Comparison of ENCODE assay signal across 16 cellular contexts in genomic region chr11:64894812-64895452, GRCh38. TPM values are rescaled to one million over a fixed set of nuclear protein-coding genes. Genes with fewer than 3 reads are reported as not detected.
DNase-seq lines count a peak whose midpoint lies in the region; ATAC-seq and TF ChIP-seq lines count a peak whose summit lies in the region.
"Had no signal": no experiment of that assay in that cellular context is flagged by ENCODE, and none has a peak within 500 bp of the region (broad histone marks: within the 10 kb centered on the region; RNA-seq: fewer than 3 reads in every experiment).

No MANE protein-coding gene starts in this region.

- no peaks in the 10 kb centered on the region for H3K9me3 ChIP-seq in CD4-positive, alpha-beta T cell (ENCODE audit: control insufficient read depth, low read length)
- H3K9me3 ChIP-seq in T-helper 17 cell (ENCODE audit: control insufficient read depth, low read length, poor library complexity, severe bottlenecking): no peaks in the 10 kb centered on the region
- no peaks in the 10 kb centered on the region for H3K9me3 ChIP-seq in mucosa of descending colon
- H3K9me3 ChIP-seq in gastroesophageal sphincter: no peaks in the 10 kb centered on the region
- H3K9me3 ChIP-seq: ascending aorta had no signal

- H3K36me3 ChIP-seq in mucosa of descending colon (ENCODE audit: low read depth) (peaks cover 7% of the 10 kb centered on the region), gastroesophageal sphincter (peaks cover 0 to 56% of the 10 kb centered on the region in 2 donors)

- no peaks in the 10 kb centered on the region for H3K27me3 ChIP-seq in CD4-positive, alpha-beta T cell (ENCODE audit: control insufficient read depth, insufficient read depth, low read length)
- no peaks in the 10 kb centered on the region for H3K27me3 ChIP-seq in gastroesophageal sphincter
- H3K27me3 ChIP-seq: ascending aorta had no signal

- peaks cover 40% of the 10 kb centered on the region for H3K36me3 Mint-ChIP-seq in CD4-positive, alpha-beta T cell (ENCODE audit: low read depth)
- H3K36me3 Mint-ChIP-seq in T-helper 17 cell (ENCODE audit: low read depth): peaks cover 2% of the 10 kb centered on the region
- H3K36me3 Mint-ChIP-seq: activated naive CD8-positive, alpha-beta T cell had no signal

- H3K27me3 Mint-ChIP-seq in CD4-positive, alpha-beta T cell: no peaks in the 10 kb centered on the region
- no peaks in the 10 kb centered on the region for H3K27me3 Mint-ChIP-seq in T-helper 17 cell
- H3K27me3 Mint-ChIP-seq: activated naive CD8-positive, alpha-beta T cell; memory B cell; naive thymus-derived CD4-positive, alpha-beta T cell had no signal

- no peak overlapping the region for H3K4me3 Mint-ChIP-seq in CD4-positive, alpha-beta T cell
- peak overlapping the region; percentile 12 for H3K4me3 Mint-ChIP-seq in T-helper 17 cell
- H3K4me3 Mint-ChIP-seq: activated naive CD8-positive, alpha-beta T cell; memory B cell had no signal

- peak overlapping the region; percentile 70 for H3K27ac Mint-ChIP-seq in CD4-positive, alpha-beta T cell
- no peak overlapping the region for H3K27ac Mint-ChIP-seq in T-helper 17 cell
- H3K27ac Mint-ChIP-seq: activated naive CD8-positive, alpha-beta T cell; memory B cell had no signal

- H3K4me1 ChIP-seq in mucosa of descending colon (ENCODE audit: low read depth) (peaks cover 1% of the 10 kb centered on the region), gastroesophageal sphincter (peaks cover 0 to 12% (median 4%) of the 10 kb centered on the region in 3 donors)
- H3K4me1 ChIP-seq: ascending aorta had no signal

- no peak for ATAC-seq in CD4-positive, alpha-beta T cell (ENCODE audit: poor library complexity)
- ATAC-seq in T-helper 17 cell: peak; percentile 2
- no peak for ATAC-seq in mucosa of descending colon
- no peak for ATAC-seq in gastroesophageal sphincter
- ATAC-seq in HG03108 (IDR thresholded peaks at IDR 0.05; ENCODE audit: unreplicated experiment): no peak
- ATAC-seq in GM18867 (IDR thresholded peaks at IDR 0.05; ENCODE audit: unreplicated experiment): no peak

- no peak for TF ChIP-seq POLR2A in gastroesophageal sphincter (IDR thresholded peaks at IDR 0.05)

- TF ChIP-seq CTCF in CD4-positive, alpha-beta T cell (IDR thresholded peaks at IDR 0.05): no peak
- no peak for TF ChIP-seq CTCF in mucosa of descending colon (IDR thresholded peaks at IDR 0.05)
- TF ChIP-seq CTCF in gastroesophageal sphincter (IDR thresholded peaks at IDR 0.05): no peak

- H3K4me3 ChIP-seq in mucosa of descending colon (no peak overlapping the region), gastroesophageal sphincter (no peak overlapping the region)
- H3K4me3 ChIP-seq: ascending aorta, skin epidermis had no signal

- no peak overlapping the region for H3K27ac ChIP-seq in CD4-positive, alpha-beta T cell (ENCODE audit: low read depth, low read length)
- peak overlapping the region in 1 of 4 donors; percentile 19 for H3K27ac ChIP-seq in gastroesophageal sphincter
- H3K27ac ChIP-seq: ascending aorta, epithelial cell of prostate, KMS-11, skin epidermis had no signal

- H3K4me1 Mint-ChIP-seq in CD4-positive, alpha-beta T cell (ENCODE audit: low read depth): peaks cover under 1% of the 10 kb centered on the region
- peaks cover 20% of the 10 kb centered on the region for H3K4me1 Mint-ChIP-seq in T-helper 17 cell

- DNase-seq in CD4-positive, alpha-beta T cell: no peak
- DNase-seq in T-helper 17 cell (no peak), mucosa of descending colon (peak; percentile 33 to 67 (median 56))

- no peaks in the 10 kb centered on the region for H3K9me3 Mint-ChIP-seq in CD4-positive, alpha-beta T cell
- H3K9me3 Mint-ChIP-seq: memory B cell had no signal

- CTCF ChIA-PET in CD4-positive, alpha-beta T cell (lab: Charles Lee): interaction anchor here (1.4 to 2.8 kb wide), 4 partner anchors 26 to 50 kb away, joined by 3 to 22 read pairs (median 10); partner anchors contain the start of gene CDC42BPG

- POLR2A ChIA-PET in CD4-positive, alpha-beta T cell (lab: Charles Lee): interaction anchor here (0.7 to 2.4 kb wide), 4 partner anchors 19 to 47 kb away, joined by 3 to 8 read pairs (median 5); no protein-coding TSS in a partner anchor

- no peak for TF ChIP-seq EP300 in gastroesophageal sphincter (IDR thresholded peaks at IDR 0.05)

- intact Hi-C loops in CD4-positive, alpha-beta T cell (cut with DNase I, micrococcal nuclease): loop anchor here (1.0 to 10.0 kb wide), 3 partner anchors 48 to 110 kb away; no protein-coding TSS in a partner anchor
- intact Hi-C loops in mucosa of descending colon (cut with DNase I, micrococcal nuclease): loop anchor here (5.0 kb wide), 1 partner anchor 48 kb away; no protein-coding TSS in a partner anchor

- WGBS in gastroesophageal sphincter (ENCODE audit: low coverage in 1 of 2), 2 donors: 96% methylated on average over 7 of the region's 39 CpGs; no CpG with 5 or more reads in 1 of the 2 donors

RNA-seq across cellular contexts. Expression of gene EHD1, which starts 16.5 kb away (rescaled TPM):
- total RNA-seq in CD4-positive, alpha-beta T cell: 100 to 1,000 TPM; 132 to 139 TPM
- 100 to 1,000 TPM; 184 to 212 TPM for total RNA-seq in T-helper 17 cell
- 10 to 100 TPM; 58.3 to 85.9 (median 81.5) TPM for total RNA-seq in mucosa of descending colon
- total RNA-seq in gastroesophageal sphincter: 100 to 1,000 TPM in 2 of 4 donors, 10 to 100 TPM in 2; 92.1 to 188 (median 101) TPM

RNA-seq across cellular contexts. Expression of gene ATG2A, which starts 22.1 kb away (rescaled TPM):
- 100 to 1,000 TPM; 189 to 198 TPM for total RNA-seq in CD4-positive, alpha-beta T cell
- 100 to 1,000 TPM; 161 to 226 TPM for total RNA-seq in T-helper 17 cell
- total RNA-seq in mucosa of descending colon: 10 to 100 TPM; 35.4 to 39.8 (median 36.6) TPM
- total RNA-seq in gastroesophageal sphincter: 10 to 100 TPM; 18.8 to 27.2 (median 26.3) TPM

RNA-seq across cellular contexts. Expression of gene PPP2R5B, which starts 29.6 kb away (rescaled TPM):
- 10 to 100 TPM; 16.8 to 18.3 TPM for total RNA-seq in CD4-positive, alpha-beta T cell
- total RNA-seq in T-helper 17 cell: 10 to 100 TPM; 21.5 to 25.3 TPM
- total RNA-seq in mucosa of descending colon: 10 to 100 TPM; 23.0 to 39.7 (median 23.2) TPM
- 10 to 100 TPM; 20.3 to 41.2 (median 27.0) TPM for total RNA-seq in gastroesophageal sphincter

RNA-seq across cellular contexts. Expression of gene GPHA2, which starts 40.8 kb away (rescaled TPM):
- under 1 TPM; 0.49 to 0.56 TPM for total RNA-seq in CD4-positive, alpha-beta T cell
- total RNA-seq in T-helper 17 cell: not detected
- not detected for total RNA-seq in mucosa of descending colon
- total RNA-seq in gastroesophageal sphincter: not detected
- total RNA-seq: ascending aorta, HT1080, occipital lobe, pulmonary artery endothelial cell had no signal

RNA-seq across cellular contexts. Expression of gene CDC42BPG, which starts 50.5 kb away (rescaled TPM):
- 1 to 10 TPM; 6.9 to 9.7 TPM for total RNA-seq in CD4-positive, alpha-beta T cell
- total RNA-seq in T-helper 17 cell (1 to 10 TPM; 4.0 to 7.7 TPM), mucosa of descending colon (10 to 100 TPM; 24.3 to 73.1 (median 32.3) TPM), gastroesophageal sphincter (under 1 TPM; 0.08 to 0.94 (median 0.22) TPM)
- total RNA-seq: ascending aorta had no signal

Comparison
In these comparisons a context has a peak if more than half of its experiments do, and no peak if none do; other contexts are left out.
1. DNase-seq: peak in mucosa of descending colon (3 of 3); none in CD4-positive, alpha-beta T cell (0 of 10) and T-helper 17 cell (0 of 3).